Comparison of ENCODE assay signal across 21 cellular contexts in genomic region chr17:57515662-57516211, GRCh38.
DNase-seq lines count a peak whose midpoint lies in the region; ATAC-seq and TF ChIP-seq lines count a peak whose summit lies in the region.
"Had no signal": no experiment of that assay in that cellular context is flagged by ENCODE, and none has a peak within 500 bp of the region (broad histone marks: within the 10 kb centered on the region; RNA-seq: fewer than 3 reads in every experiment).

No MANE protein-coding gene starts in this region.

- no peak overlapping the region for H3K4me3 Mint-ChIP-seq in chondrocyte (ENCODE audit: unreplicated experiment)
- H3K4me3 Mint-ChIP-seq: activated CD4-positive, alpha-beta memory T cell treated with anti-CD3 and anti-CD28 coated beads, Interleukin-2, amount 10 ng/mL, durations not matched to agents 7 days and 5 days had no signal

- intact Hi-C loops in left ventricle myocardium inferior (cut with micrococcal nuclease) = loop anchor here (10.0 kb wide), 1 partner anchor 271 kb away; no protein-coding TSS in a partner anchor
- intact Hi-C loops in heart right ventricle (cut with DNase I) = loop anchor here in 3 of 10 donors (10.0 kb wide), 2 partner anchors 261 to 271 kb away; partner anchors contain the start of gene MSI2 (in 1 of the 3)
- intact Hi-C loops in OCI-LY7 (cut with micrococcal nuclease; ENCODE audit: unreplicated experiment) = loop anchor here (5.0 kb wide), 1 partner anchor 273 kb away; no protein-coding TSS in a partner anchor

- H3K4me1 ChIP-seq in left ventricle myocardium inferior (peaks cover 28% of the 10 kb centered on the region), heart right ventricle (peaks cover 8 to 30% (median 27%) of the 10 kb centered on the region in 9 donors), OCI-LY7 (ENCODE audit: insufficient read depth, low read length, poor library complexity, severe bottlenecking) (peaks cover 33% of the 10 kb centered on the region), thoracic aorta (ENCODE audit: control insufficient read depth in 1 of 2, low read depth in 2 of 2) (peaks cover 0 to 4% of the 10 kb centered on the region in 2 donors)

- ATAC-seq in heart right ventricle (no peak), thoracic aorta (ENCODE audit: insufficient number of reproducible peaks, low FRiP score, low read depth) (no peak)
- ATAC-seq: activated naive CD4-positive, alpha-beta T cell treated with anti-CD3 and anti-CD28 coated beads, Interleukin-2, amount 50 U/mL, for 72 hours had no signal

- H3K27me3 ChIP-seq in left ventricle myocardium inferior (ENCODE audit: low read depth) (no peaks in the 10 kb centered on the region), heart right ventricle (no peaks in the 10 kb centered on the region), thoracic aorta (replicated peaks; ENCODE audit: insufficient read depth) (no peaks in the 10 kb centered on the region)
- H3K27me3 ChIP-seq: SJSA1 had no signal

- H3K9me3 Mint-ChIP-seq in chondrocyte (ENCODE audit: low read depth) = peaks cover 4% of the 10 kb centered on the region
- H3K9me3 Mint-ChIP-seq: activated CD4-positive, alpha-beta memory T cell treated with anti-CD3 and anti-CD28 coated beads, Interleukin-2, amount 10 ng/mL, durations not matched to agents 7 days and 5 days; activated naive CD4-positive, alpha-beta T cell treated with anti-CD3 and anti-CD28 coated beads, Interleukin-2, amount 50 U/mL, for 72 hours had no signal

- H3K4me2 ChIP-seq in OCI-LY7 (ENCODE audit: low read length) = no peak overlapping the region

- no peaks in the 10 kb centered on the region for H3K9me2 ChIP-seq in OCI-LY7 (ENCODE audit: insufficient read depth, low read length)

- TF ChIP-seq CTCF in left ventricle myocardium inferior (IDR thresholded peaks at IDR 0.05; ENCODE audit: borderline replicate concordance) (peak; percentile 15), heart right ventricle (IDR thresholded peaks at IDR 0.05) (peak in 2 of 9 donors; percentile 8 to 22), OCI-LY7 (conservative IDR thresholded peaks at IDR 0.05; ENCODE audit: low read length) (no peak; the same call in 1 of the 2 replicates), chondrocyte (IDR thresholded peaks at IDR 0.05) (peak; percentile 67), thoracic aorta (IDR thresholded peaks at IDR 0.05) (peak; percentile 9)

- DNase-seq in left ventricle myocardium inferior (no peak), heart right ventricle (no peak), OCI-LY7 (ENCODE audit: low spot score) (peak; percentile 36), chondrocyte (ENCODE audit: low spot score) (no peak), thoracic aorta (ENCODE audit: low spot score) (no peak), NCI-H2171 (lab: John Stamatoyannopoulos, UW) (no peak), NCI-H524 (lab: John Stamatoyannopoulos, UW) (no peak)
- no peak for DNase-seq in stimulated activated CD4-positive, alpha-beta T cell treated with anti-CD3 and anti-CD28 coated beads, Interleukin-12 subunit alpha, Interleukin-12 subunit beta, amount 100 ng/mL, for 4 hours
- DNase-seq: activated CD4-positive, alpha-beta memory T cell treated with anti-CD3 and anti-CD28 coated beads, Interleukin-2, amount 10 ng/mL, durations not matched to agents 7 days and 5 days; activated CD4-positive, CD25-positive, alpha-beta regulatory T cell; activated T-cell treated with anti-CD3 and anti-CD28 coated beads, Interleukin-2, amount 50 U/mL, for 48 hours; cortex of kidney; KG1; kidney; NCI-H1092 treated with DMSO at 0.1 percent for 48 hours; NCI-H526 treated with DMSO at 0.1 percent for 48 hours; posterior cingulate gyrus; stimulated activated CD4-positive, alpha-beta T cell treated with anti-CD3 and anti-CD28 coated beads, Interleukin-2, amount 100 ng/mL, for 48 hours; T-helper 9 cell had no signal

- H3K9me3 ChIP-seq in left ventricle myocardium inferior (replicated peaks) (no peaks in the 10 kb centered on the region), heart right ventricle (no peaks in the 10 kb centered on the region), OCI-LY7 (ENCODE audit: low read length) (no peaks in the 10 kb centered on the region), thoracic aorta (no peaks in the 10 kb centered on the region)
- H3K9me3 ChIP-seq: SJSA1 had no signal

- H3K27me3 Mint-ChIP-seq in chondrocyte (ENCODE audit: low read depth) = no peaks in the 10 kb centered on the region
- H3K27me3 Mint-ChIP-seq: activated CD4-positive, alpha-beta memory T cell treated with anti-CD3 and anti-CD28 coated beads, Interleukin-2, amount 10 ng/mL, durations not matched to agents 7 days and 5 days had no signal

- no peaks in the 10 kb centered on the region for H3K79me2 ChIP-seq in OCI-LY7 (ENCODE audit: insufficient read depth, low read depth, low read length)

- no peak overlapping the region for H2AFZ ChIP-seq in OCI-LY7 (ENCODE audit: low read length)

- no TSS peak for BruUV-seq in OCI-LY7 (replicated peaks; lab: Mats Ljungman, UMichigan)

- POLR2A ChIA-PET in OCI-LY7 (lab: Charles Lee) = interaction anchor here (1.1 kb wide), 1 partner anchor 107 kb away, joined by 4 read pairs; no protein-coding TSS in a partner anchor

- H3K27ac ChIP-seq in left ventricle myocardium inferior (replicated peaks) (no peak overlapping the region), heart right ventricle (no peak overlapping the region), OCI-LY7 (ENCODE audit: low read depth, low read length, poor library complexity, severe bottlenecking) (no peak overlapping the region), thoracic aorta (no peak overlapping the region)
- H3K27ac ChIP-seq: SJSA1 had no signal

- CTCF ChIA-PET in OCI-LY7 (lab: Charles Lee; ENCODE audit: unreplicated experiment) = no interaction called here

- H3K36me3 ChIP-seq in left ventricle myocardium inferior (no peaks in the 10 kb centered on the region), heart right ventricle (no peaks in the 10 kb centered on the region), OCI-LY7 (ENCODE audit: insufficient read depth, low read length) (peaks cover 6% of the 10 kb centered on the region; the same call in 1 of the 2 replicates), thoracic aorta (no peaks in the 10 kb centered on the region)
- H3K36me3 ChIP-seq: SJSA1 had no signal

- H3K4me3 ChIP-seq in left ventricle myocardium inferior (no peak overlapping the region), heart right ventricle (no peak overlapping the region), OCI-LY7 (ENCODE audit: low read depth, low read length, poor library complexity, severe bottlenecking) (no peak overlapping the region), thoracic aorta (no peak overlapping the region)
- H3K4me3 ChIP-seq: SJSA1 had no signal

- 98 to 100% methylated on average over 1 of the region's 1 CpG for WGBS in heart right ventricle, 2 donors

- H4K20me1 ChIP-seq in OCI-LY7 (ENCODE audit: insufficient read depth, low read length) = no peaks in the 10 kb centered on the region

- peaks cover 28% of the 10 kb centered on the region for H3K4me1 Mint-ChIP-seq in chondrocyte (ENCODE audit: low read depth)

- H3K36me3 Mint-ChIP-seq in chondrocyte (ENCODE audit: low read depth) = no peaks in the 10 kb centered on the region
- H3K36me3 Mint-ChIP-seq: activated naive CD4-positive, alpha-beta T cell treated with anti-CD3 and anti-CD28 coated beads, Interleukin-2, amount 50 U/mL, for 72 hours had no signal

- no peak overlapping the region for H3K27ac Mint-ChIP-seq in chondrocyte (ENCODE audit: unreplicated experiment)
- H3K27ac Mint-ChIP-seq: activated CD4-positive, alpha-beta memory T cell treated with anti-CD3 and anti-CD28 coated beads, Interleukin-2, amount 10 ng/mL, durations not matched to agents 7 days and 5 days; activated naive CD4-positive, alpha-beta T cell treated with anti-CD3 and anti-CD28 coated beads, Interleukin-2, amount 50 U/mL, for 72 hours had no signal
